ENCODE assay signal across 20 cellular contexts in the genomic region with DNA sequence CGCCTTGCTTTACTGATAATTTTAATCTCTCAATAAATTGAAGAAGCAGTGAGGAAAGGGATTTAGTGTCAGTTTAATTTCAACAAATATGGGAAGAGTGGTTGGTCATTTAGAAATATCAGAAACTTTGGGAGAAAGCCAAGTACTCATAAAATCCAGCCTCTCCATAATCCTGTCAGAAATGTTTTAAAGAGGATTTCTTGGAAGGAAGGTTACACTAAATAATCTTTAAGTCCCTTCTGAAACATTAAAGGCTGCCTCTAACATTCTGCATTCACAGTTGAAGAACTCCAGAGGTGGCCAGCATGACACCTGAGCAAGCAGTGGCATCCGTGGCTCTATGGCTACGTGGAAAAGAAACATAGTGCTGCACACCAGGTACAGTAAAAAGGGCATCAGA.
DNase-seq lines count a peak whose midpoint lies in the region; ATAC-seq and TF ChIP-seq lines count a peak whose summit lies in the region.
"Had no signal": no experiment of that assay in that cellular context is flagged by ENCODE, and none has a peak within 500 bp of the region (broad histone marks: within the 10 kb centered on the region; RNA-seq: fewer than 3 reads in every experiment).

No MANE protein-coding gene starts in this region.

- H3K9ac ChIP-seq in skeletal muscle tissue (ENCODE audit: low read depth in 1 of 3, low read length in 3 of 3): no peak overlapping the region
- H3K9ac ChIP-seq: BLaER1, GM23248 had no signal

- H3K27ac ChIP-seq in HEK293 (ENCODE audit: extremely low read depth, low read depth, low read length) (no peak overlapping the region), VCaP (peak overlapping the region; percentile 52), skeletal muscle tissue (ENCODE audit: low read depth, low read length) (peak overlapping the region; percentile 66), aorta (ENCODE audit: low read depth in 1 of 2, low read length in 2 of 2) (no peak overlapping the region)
- H3K27ac ChIP-seq: BLaER1, GM23248 had no signal

- POLR2A ChIA-PET in HEK293 (lab: Yijun Ruan, JAX): no interaction called here

- CTCF ChIA-PET in HEK293 (lab: Yijun Ruan, JAX): no interaction called here

- H3K27me3 Mint-ChIP-seq in nephron (ENCODE audit: low read depth): peaks cover 7% of the 10 kb centered on the region

- 90 to 95% methylated on average over 3 of the region's 3 CpGs for WGBS in aorta, 2 donors

- no peaks in the 10 kb centered on the region for H3K36me3 Mint-ChIP-seq in nephron (ENCODE audit: low read depth)
- H3K36me3 Mint-ChIP-seq: CD14-positive monocyte; CD4-positive, alpha-beta memory T cell; IgD-negative memory B cell had no signal

- intact Hi-C loops in aorta (cut with DNase I): no loop called here

- H3K9me3 ChIP-seq in HEK293 (ENCODE audit: control insufficient read depth, insufficient read depth, low read depth, low read length): no peaks in the 10 kb centered on the region
- H3K9me3 ChIP-seq in skeletal muscle tissue (ENCODE audit: control insufficient read depth in 3 of 3, low read length in 3 of 3): no peaks in the 10 kb centered on the region
- H3K9me3 ChIP-seq in aorta (ENCODE audit: control insufficient read depth, low read length): no peaks in the 10 kb centered on the region
- H3K9me3 ChIP-seq: BLaER1 had no signal

- ATAC-seq in aorta (ENCODE audit: low FRiP score) (no peak), GM18867 (IDR thresholded peaks at IDR 0.05; ENCODE audit: unreplicated experiment) (no peak)
- ATAC-seq: GM12878, HepG2 had no signal

- no peaks in the 10 kb centered on the region for H3K4me1 ChIP-seq in HEK293 (ENCODE audit: control insufficient read depth, insufficient read depth, low read length)
- peaks cover 3 to 7% (median 5%) of the 10 kb centered on the region in 3 donors for H3K4me1 ChIP-seq in skeletal muscle tissue (ENCODE audit: control insufficient read depth in 3 of 3, insufficient read depth in 3 of 3, low read length in 3 of 3)
- H3K4me1 ChIP-seq in aorta (ENCODE audit: control insufficient read depth in 1 of 2, insufficient read depth in 2 of 2, low read length in 2 of 2): no peaks in the 10 kb centered on the region
- H3K4me1 ChIP-seq: BLaER1 had no signal

- H3K36me3 ChIP-seq in HEK293 (ENCODE audit: control insufficient read depth in 2 of 2, insufficient read depth in 1 of 2, low read length in 2 of 2) (no peaks in the 10 kb centered on the region), skeletal muscle tissue (ENCODE audit: control insufficient read depth in 3 of 3, insufficient read depth in 3 of 3, low read length in 3 of 3) (no peaks in the 10 kb centered on the region), aorta (ENCODE audit: control insufficient read depth in 1 of 2, insufficient read depth in 2 of 2, low read length in 1 of 2) (no peaks in the 10 kb centered on the region)
- H3K36me3 ChIP-seq: BLaER1 had no signal

- H3K27ac Mint-ChIP-seq in nephron: peak overlapping the region in 2 of 3 experiments; percentile 1 to 21
- H3K27ac Mint-ChIP-seq: CD14-positive monocyte; CD4-positive, alpha-beta memory T cell; HFFc6 had no signal

- no peak overlapping the region for H3K4me3 ChIP-seq in HEK293 (ENCODE audit: low read depth, low read length)
- H3K4me3 ChIP-seq in skeletal muscle tissue (ENCODE audit: low read length in 3 of 3): no peak overlapping the region
- H3K4me3 ChIP-seq in aorta (ENCODE audit: low read length in 2 of 2): no peak overlapping the region
- H3K4me3 ChIP-seq: BLaER1, GM12878, GM23248 had no signal

- H3K4me1 Mint-ChIP-seq in nephron: peaks cover 16% of the 10 kb centered on the region
- H3K4me1 Mint-ChIP-seq: CD14-positive monocyte; CD4-positive, alpha-beta memory T cell; IgD-negative memory B cell had no signal

- H3K27me3 ChIP-seq in skeletal muscle tissue (ENCODE audit: control insufficient read depth in 3 of 3, insufficient read depth in 3 of 3, low read length in 3 of 3) (no peaks in the 10 kb centered on the region), aorta (ENCODE audit: control insufficient read depth in 1 of 2, insufficient read depth in 2 of 2, low read length in 1 of 2) (no peaks in the 10 kb centered on the region)
- H3K27me3 ChIP-seq: BLaER1 had no signal

- DNase-seq in aorta: no peak
- no peak for DNase-seq in cerebellar cortex (ENCODE audit: low spot score)
- DNase-seq: 8988T; CD4-positive, alpha-beta memory T cell; DMS153; DMS79 treated with DMSO at 0.1 percent for 48 hours; GF-D8; GM23248; HCEC 1CT; HFFc6 had no signal

- H3K4me3 Mint-ChIP-seq in nephron: no peak overlapping the region
- H3K4me3 Mint-ChIP-seq: CD14-positive monocyte; CD4-positive, alpha-beta memory T cell; HFFc6; IgD-negative memory B cell had no signal

- peaks cover 4% of the 10 kb centered on the region for H3K9me3 Mint-ChIP-seq in nephron
- H3K9me3 Mint-ChIP-seq: HFFc6, IgD-negative memory B cell had no signal

- TF ChIP-seq CTCF in HEK293 (tag by site-specific recombination; IDR thresholded peaks at IDR 0.05) (no peak), VCaP (conservative IDR thresholded peaks at IDR 0.05) (no peak), nephron (IDR thresholded peaks at IDR 0.05; ENCODE audit: unreplicated experiment in 3 of 3) (no peak)

TF ChIP-seq in HEK293, 187 proteins besides CTCF, POLR2A, EP300 and RAD21:
- no peak for TF ChIP-seq ZNF148 (tag by site-specific recombination; IDR thresholded peaks at IDR 0.05; ENCODE audit: borderline replicate concordance)
- TF ChIP-seq ZBTB21 (tag by site-specific recombination; IDR thresholded peaks at IDR 0.05): no peak
- TF ChIP-seq PRDM6 (tag by site-specific recombination; IDR thresholded peaks at IDR 0.05): peak; percentile 57
- 0 out of 2 replicates have a peak, but pooled peaks have one; percentile 17 for TF ChIP-seq FEZF1 (tag by site-specific recombination; IDR thresholded peaks at IDR 0.05)

Comparison
In these comparisons a context has a peak if more than half of its experiments do, and no peak if none do; other contexts are left out.
1. H3K27ac ChIP-seq: peak in VCaP (single experiment) and skeletal muscle tissue (single experiment); none in HEK293 (single experiment) and aorta (0 of 2).